ENCODE assay signal across 8 cellular contexts in genomic region chr22:30424471-30425326, GRCh38. TPM values are rescaled to one million over a fixed set of nuclear protein-coding genes. Genes with fewer than 3 reads are reported as not detected.
A peak's percentile ranks its signal among the peaks of the same experiment; 100 is the strongest.
DNase-seq lines count a peak whose midpoint lies in the region; ATAC-seq, FAIRE-seq and TF ChIP-seq lines count a peak whose summit lies in the region.

No MANE protein-coding gene starts in this region.

- H3K4ac ChIP-seq in H1 (replicated peaks; ENCODE audit: insufficient read length, low read depth, low read length): no peak overlapping the region

- H4K20me1 ChIP-seq in H1 (replicated peaks in 1 of 2; ENCODE audit: control insufficient read depth in 1 of 2, insufficient read depth in 2 of 2, low read length in 2 of 2): peaks cover 0 to 20% of the 10 kb centered on the region in 2 experiments

- no peak overlapping the region for H2BK12ac ChIP-seq in H1 (ENCODE audit: low read depth, low read length)

- CTCF ChIA-PET in H1 (lab: Charles Lee; ENCODE audit: partially characterized antibody): interaction anchor here (0.6 to 12.0 kb wide), 14 partner anchors 8 to 654 kb away, joined by 3 to 164 read pairs (median 4); partner anchors contain the start of gene SEC14L2

- H2AK5ac ChIP-seq in H1 (ENCODE audit: low read depth, low read length): no peak overlapping the region

- no peak for DNase-seq in activated T-cell treated with anti-CD3 and anti-CD28 coated beads, Interleukin-2, amount 50 U/mL, for 4 hours
- DNase-seq in activated T-cell treated with anti-CD3 and anti-CD28 coated beads, Interleukin-2, amount 50 U/mL, for 1 hour: no peak
- DNase-seq in RPMI7951 (ENCODE audit: low read depth): peak; percentile 42
- peak in 1 of 2 experiments; percentile 60 for DNase-seq in H1 (ENCODE audit: low read depth in 1 of 2, low spot score in 2 of 2)
- DNase-seq in natural killer cell treated with Interleukin-12 subunit alpha and Interleukin-12 subunit beta and Interleukin-15 and Interleukin-18, amount 100 ng/mL, for 72 hours (ENCODE audit: low spot score): no peak
- no peak for DNase-seq in NCI-H1694 treated with DMSO at 0.1 percent for 48 hours (lab: John Stamatoyannopoulos, UW)
- no peak for DNase-seq in HuH-7.5 (ENCODE audit: low spot score)

- WGBS in H1 (ENCODE audit: extremely low coverage in 1 of 2, insufficient coverage in 1 of 2, insufficient read length in 1 of 2, insufficient replicate concordance in 2 of 2, low coverage in 1 of 2, low lambda C conversion rate in 2 of 2, missing lambda C conversion rate in 1 of 2), 2 experiments: 35% methylated on average over 21 of the region's 21 CpGs; no CpG with 5 or more reads in 1 of the 2 experiments

- H3K4me1 Mint-ChIP-seq in activated T-cell treated with anti-CD3 and anti-CD28 coated beads, Interleukin-2, amount 50 U/mL, for 4 hours (ENCODE audit: low read depth): peaks cover 57% of the 10 kb centered on the region
- H3K4me1 Mint-ChIP-seq in natural killer cell treated with Interleukin-12 subunit alpha and Interleukin-12 subunit beta and Interleukin-15 and Interleukin-18, amount 100 ng/mL, for 72 hours (ENCODE audit: low read depth in 2 of 2): peaks cover 45 to 48% of the 10 kb centered on the region in 2 donors

- peak overlapping the region; percentile 66 to 88 (median 80) for H3K4me3 ChIP-seq in H1 (ENCODE audit: extremely low read depth in 1 of 4, insufficient read depth in 2 of 4, low read depth in 3 of 4, low read length in 4 of 4)

- H3K79me2 ChIP-seq in H1 (ENCODE audit: control insufficient read depth in 1 of 2, insufficient read depth in 2 of 2, low read length in 2 of 2): peaks cover 0 to 7% of the 10 kb centered on the region in 2 experiments; a peak in 1 of 4 replicates

- H3K56ac ChIP-seq in H1 (replicated peaks; ENCODE audit: insufficient read length, low read depth, low read length): no peak overlapping the region

- no peaks in the 10 kb centered on the region; the same call in 1 of the 2 replicates for H3K79me1 ChIP-seq in H1 (ENCODE audit: low read depth, low read length)

- peaks cover 2 to 13% (median 7%) of the 10 kb centered on the region in 4 experiments; a peak in 6 of 8 replicates for H3K36me3 ChIP-seq in H1 (ENCODE audit: control insufficient read depth in 2 of 4, insufficient read depth in 4 of 4, low read length in 3 of 4)

- H4K8ac ChIP-seq in H1 (ENCODE audit: extremely low read depth, insufficient read depth, low read length): no peak overlapping the region

- no peaks in the 10 kb centered on the region for H3K9me3 ChIP-seq in H1 (ENCODE audit: insufficient read depth in 2 of 2, low read depth in 1 of 2, low read length in 1 of 2)

- H3K18ac ChIP-seq in H1 (ENCODE audit: extremely low read depth, low read length): no peak overlapping the region

- TF ChIP-seq CTCF in H1 (IDR thresholded peaks at IDR 0.05; ENCODE audit: control extremely low read depth in 1 of 3, insufficient read depth in 1 of 3, low read depth in 1 of 3, low read length in 3 of 3): peak in 1 of 3 experiments; percentile 20; a peak in 2 of 4 replicates

- H2BK20ac ChIP-seq in H1 (ENCODE audit: low read length): no peak overlapping the region

- H2BK5ac ChIP-seq in H1 (ENCODE audit: low read depth, low read length): peak overlapping the region; percentile 15; the same call in 1 of the 2 replicates

- no peaks in the 10 kb centered on the region for H3K9me3 Mint-ChIP-seq in activated T-cell treated with anti-CD3 and anti-CD28 coated beads, Interleukin-2, amount 50 U/mL, for 4 hours
- no peaks in the 10 kb centered on the region for H3K9me3 Mint-ChIP-seq in natural killer cell treated with Interleukin-12 subunit alpha and Interleukin-12 subunit beta and Interleukin-15 and Interleukin-18, amount 100 ng/mL, for 72 hours

- no peak overlapping the region for H3K27ac ChIP-seq in H1 (ENCODE audit: low read depth, low read length)

- no peak for TF ChIP-seq RAD21 in H1 (IDR thresholded peaks at IDR 0.05 in 1 of 2, conservative IDR thresholded peaks at IDR 0.05 in 1 of 2; ENCODE audit: low read depth in 2 of 2, low read length in 2 of 2)

- peak overlapping the region in 1 of 4 experiments; percentile 26; a peak in 2 of 7 replicates for H3K9ac ChIP-seq in H1 (replicated peaks in 1 of 4; ENCODE audit: extremely low read depth in 1 of 4, low read depth in 3 of 4, low read length in 3 of 4)

- TF ChIP-seq EP300 in H1 (IDR thresholded peaks at IDR 0.05; ENCODE audit: borderline replicate concordance in 1 of 2, low read depth in 2 of 2, low read length in 2 of 2): no peak

- H3K23me2 ChIP-seq in H1 (ENCODE audit: low read depth, low read length): peaks cover 22% of the 10 kb centered on the region

- FAIRE-seq in H1 (lab: Jason Lieb, UNC): no peak

- H3K4me2 ChIP-seq in H1 (ENCODE audit: insufficient read depth in 1 of 2, low read depth in 2 of 2, low read length in 2 of 2): peak overlapping the region; percentile 70 to 71

- H3K4me1 ChIP-seq in H1 (replicated peaks in 1 of 4; ENCODE audit: control insufficient read depth in 3 of 4, insufficient read depth in 4 of 4, low read length in 3 of 4): peaks cover 6 to 25% (median 13%) of the 10 kb centered on the region in 4 experiments

- peak overlapping the region; percentile 95 to 98 for H3K27ac Mint-ChIP-seq in natural killer cell treated with Interleukin-12 subunit alpha and Interleukin-12 subunit beta and Interleukin-15 and Interleukin-18, amount 100 ng/mL, for 72 hours

- H2BK15ac ChIP-seq in H1 (ENCODE audit: low read length): no peak overlapping the region; the same call in 1 of the 2 replicates

- no peak for ATAC-seq in activated T-cell treated with anti-CD3 and anti-CD28 coated beads, Interleukin-2, amount 50 U/mL, for 4 hours
- no peak for ATAC-seq in natural killer cell treated with Interleukin-12 subunit alpha and Interleukin-12 subunit beta and Interleukin-15 and Interleukin-18, amount 100 ng/mL, for 72 hours
- ATAC-seq in HG02938 (IDR thresholded peaks at IDR 0.05; ENCODE audit: unreplicated experiment): no peak

- no peak for TF ChIP-seq POLR2A in H1 (IDR thresholded peaks at IDR 0.05; ENCODE audit: control extremely low read depth in 1 of 2, low read depth in 2 of 2, low read length in 2 of 2)

- H3K27me3 Mint-ChIP-seq in activated T-cell treated with anti-CD3 and anti-CD28 coated beads, Interleukin-2, amount 50 U/mL, for 4 hours (ENCODE audit: low read depth): no peaks in the 10 kb centered on the region
- H3K27me3 Mint-ChIP-seq in natural killer cell treated with Interleukin-12 subunit alpha and Interleukin-12 subunit beta and Interleukin-15 and Interleukin-18, amount 100 ng/mL, for 72 hours: no peaks in the 10 kb centered on the region

- H4K91ac ChIP-seq in H1 (replicated peaks; ENCODE audit: insufficient read length, low read length): no peak overlapping the region

- peak overlapping the region; percentile 20 for H4K5ac ChIP-seq in H1 (ENCODE audit: insufficient read length, low read depth, low read length)

- no peaks in the 10 kb centered on the region for H3K27me3 ChIP-seq in H1 (replicated peaks in 1 of 4; ENCODE audit: control insufficient read depth in 3 of 4, extremely low read depth in 1 of 4, insufficient read depth in 3 of 4, low read length in 3 of 4)

- H3K36me3 Mint-ChIP-seq in activated T-cell treated with anti-CD3 and anti-CD28 coated beads, Interleukin-2, amount 50 U/mL, for 4 hours (ENCODE audit: insufficient read depth): peaks cover 17% of the 10 kb centered on the region
- no peaks in the 10 kb centered on the region for H3K36me3 Mint-ChIP-seq in natural killer cell treated with Interleukin-12 subunit alpha and Interleukin-12 subunit beta and Interleukin-15 and Interleukin-18, amount 100 ng/mL, for 72 hours

- peak overlapping the region; percentile 76 for H2AFZ ChIP-seq in H1 (ENCODE audit: low read length)

- peak overlapping the region; percentile 93 for H3K4me3 Mint-ChIP-seq in activated T-cell treated with anti-CD3 and anti-CD28 coated beads, Interleukin-2, amount 50 U/mL, for 4 hours
- peak overlapping the region; percentile 98 for H3K4me3 Mint-ChIP-seq in natural killer cell treated with Interleukin-12 subunit alpha and Interleukin-12 subunit beta and Interleukin-15 and Interleukin-18, amount 100 ng/mL, for 72 hours

- H3K14ac ChIP-seq in H1 (ENCODE audit: insufficient read length): no peak overlapping the region

- POLR2A ChIA-PET in H1 (lab: Charles Lee; ENCODE audit: partially characterized antibody): interaction anchor here (0.7 to 5.2 kb wide), 24 partner anchors 10 to 323 kb away, joined by 3 to 39 read pairs (median 5); partner anchors contain the start of genes CASTOR1, CCDC157, SEC14L2 and SF3A1

- H3K23ac ChIP-seq in H1 (ENCODE audit: insufficient read length): no peak overlapping the region

- H2BK120ac ChIP-seq in H1 (replicated peaks; ENCODE audit: low read depth, low read length): no peak overlapping the region

RNA-seq across cellular contexts. Expression of gene MTFP1, which starts 0.9 kb away (rescaled TPM):
- 100 to 1,000 TPM in 1 of 3 donors, 10 to 100 TPM in 2; 97.0 to 113 (median 99.9) TPM for total RNA-seq in activated T-cell treated with anti-CD3 and anti-CD28 coated beads, Interleukin-2, amount 50 U/mL, for 4 hours
- 40.4 and 66.1 TPM in 2 replicates for total RNA-seq in RPMI7951 (2014; rRNA removed; shearing (Covaris generic))
- total RNA-seq in H1 (2021; fragmentation: NEBNext Ultra II Directional; extraction: Animal tissue kit (Norgen Biotek cat#: 25700)): 59.8 and 66.4 TPM in 2 replicates
- polyA plus RNA-seq in H1 (2011; rRNA removed): 98.8 and 120 TPM in 2 replicates
- 87.9 TPM for polyA plus RNA-seq in H1 (2011; cell fraction: cytosol; rRNA removed)
- 82.2 TPM for polyA plus RNA-seq in H1 (2011; cell fraction: nucleus; rRNA removed)
- 58.5 to 81.6 TPM (median 76.1 TPM) in 4 replicates for polyA plus RNA-seq in H1 (2012, experiment 1 of 2)
- 79.5 TPM for polyA plus RNA-seq in H1 (2012, experiment 2 of 2)
- 29.1 TPM for polyA plus RNA-seq in H1 (2013, experiment 1 of 2)
- 31.5 TPM for polyA plus RNA-seq in H1 (2013, experiment 2 of 2)
- polyA minus RNA-seq in H1 (2011; rRNA and poly(A)+ RNA removed): 28.3 and 33.8 TPM in 2 replicates
- polyA minus RNA-seq in H1 (2011; cell fraction: cytosol; rRNA and poly(A)+ RNA removed): 26.5 TPM
- polyA minus RNA-seq in H1 (2011; cell fraction: nucleus; rRNA and poly(A)+ RNA removed): 26.3 TPM
- 10 to 100 TPM; 58.7 to 67.4 TPM for total RNA-seq in natural killer cell treated with Interleukin-12 subunit alpha and Interleukin-12 subunit beta and Interleukin-15 and Interleukin-18, amount 100 ng/mL, for 72 hours

RNA-seq across cellular contexts. Expression of gene SEC14L2, which starts 27.9 kb away (rescaled TPM):
- total RNA-seq in activated T-cell treated with anti-CD3 and anti-CD28 coated beads, Interleukin-2, amount 50 U/mL, for 4 hours: 10 to 100 TPM; 10.4 to 13.2 (median 12.5) TPM
- 9.7 and 15.3 TPM in 2 replicates for total RNA-seq in RPMI7951 (2014; rRNA removed; shearing (Covaris generic))
- 2.8 and 4.3 TPM in 2 replicates for total RNA-seq in H1 (2021; fragmentation: NEBNext Ultra II Directional; extraction: Animal tissue kit (Norgen Biotek cat#: 25700))
- polyA plus RNA-seq in H1 (2011; rRNA removed): 1.8 and 3.2 TPM in 2 replicates
- 5.0 TPM for polyA plus RNA-seq in H1 (2011; cell fraction: cytosol; rRNA removed)
- polyA plus RNA-seq in H1 (2011; cell fraction: nucleus; rRNA removed): 5.8 TPM
- polyA plus RNA-seq in H1 (2012, experiment 1 of 2): 3.5 to 5.3 TPM (median 4.0 TPM) in 4 replicates
- polyA plus RNA-seq in H1 (2012, experiment 2 of 2): 3.0 TPM
- 2.1 TPM for polyA plus RNA-seq in H1 (2013, experiment 1 of 2)
- 2.0 TPM for polyA plus RNA-seq in H1 (2013, experiment 2 of 2)
- polyA minus RNA-seq in H1 (2011; rRNA and poly(A)+ RNA removed): 11.1 and 62.7 TPM in 2 replicates
- 3.9 TPM for polyA minus RNA-seq in H1 (2011; cell fraction: cytosol; rRNA and poly(A)+ RNA removed)
- polyA minus RNA-seq in H1 (2011; cell fraction: nucleus; rRNA and poly(A)+ RNA removed): 15.3 TPM
- total RNA-seq in natural killer cell treated with Interleukin-12 subunit alpha and Interleukin-12 subunit beta and Interleukin-15 and Interleukin-18, amount 100 ng/mL, for 72 hours: 1 to 10 TPM in 1 of 2 donors, under 1 TPM in 1; 0.40 to 1.3 TPM

RNA-seq across cellular contexts. Expression of gene RNF215, which starts 37.5 kb away (rescaled TPM):
- 1 to 10 TPM; 3.9 to 5.1 (median 4.4) TPM for total RNA-seq in activated T-cell treated with anti-CD3 and anti-CD28 coated beads, Interleukin-2, amount 50 U/mL, for 4 hours
- 9.8 and 10.0 TPM in 2 replicates for total RNA-seq in RPMI7951 (2014; rRNA removed; shearing (Covaris generic))
- total RNA-seq in H1 (2021; fragmentation: NEBNext Ultra II Directional; extraction: Animal tissue kit (Norgen Biotek cat#: 25700)): 15.3 and 19.0 TPM in 2 replicates
- 13.1 and 16.4 TPM in 2 replicates for polyA plus RNA-seq in H1 (2011; rRNA removed)
- polyA plus RNA-seq in H1 (2011; cell fraction: cytosol; rRNA removed): 16.2 TPM
- 46.1 TPM for polyA plus RNA-seq in H1 (2011; cell fraction: nucleus; rRNA removed)
- 8.4 to 15.1 TPM (median 13.4 TPM) in 4 replicates for polyA plus RNA-seq in H1 (2012, experiment 1 of 2)
- 8.7 TPM for polyA plus RNA-seq in H1 (2012, experiment 2 of 2)
- polyA plus RNA-seq in H1 (2013, experiment 1 of 2): 7.8 TPM
- polyA plus RNA-seq in H1 (2013, experiment 2 of 2): 6.5 TPM
- 9.0 and 11.8 TPM in 2 replicates for polyA minus RNA-seq in H1 (2011; rRNA and poly(A)+ RNA removed)
- polyA minus RNA-seq in H1 (2011; cell fraction: cytosol; rRNA and poly(A)+ RNA removed): 8.1 TPM
- 17.5 TPM for polyA minus RNA-seq in H1 (2011; cell fraction: nucleus; rRNA and poly(A)+ RNA removed)
- total RNA-seq in natural killer cell treated with Interleukin-12 subunit alpha and Interleukin-12 subunit beta and Interleukin-15 and Interleukin-18, amount 100 ng/mL, for 72 hours: 1 to 10 TPM; 5.2 to 7.4 TPM

RNA-seq across cellular contexts. Expression of gene SEC14L3, which starts 47.1 kb away (rescaled TPM):
- total RNA-seq in activated T-cell treated with anti-CD3 and anti-CD28 coated beads, Interleukin-2, amount 50 U/mL, for 4 hours: not detected
- not detected in 2 replicates for total RNA-seq in RPMI7951 (2014; rRNA removed; shearing (Covaris generic))
- total RNA-seq in H1 (2021; fragmentation: NEBNext Ultra II Directional; extraction: Animal tissue kit (Norgen Biotek cat#: 25700)): not detected in 2 replicates
- polyA plus RNA-seq in H1 (2011; rRNA removed): not detected in 2 replicates
- 0.03 TPM for polyA plus RNA-seq in H1 (2011; cell fraction: cytosol; rRNA removed)
- not detected for polyA plus RNA-seq in H1 (2011; cell fraction: nucleus; rRNA removed)
- not detected in 4 replicates for polyA plus RNA-seq in H1 (2012, experiment 1 of 2)
- not detected for polyA plus RNA-seq in H1 (2012, experiment 2 of 2)
- polyA plus RNA-seq in H1 (2013, experiment 1 of 2): not detected
- polyA plus RNA-seq in H1 (2013, experiment 2 of 2): not detected
- not detected in 2 replicates for polyA minus RNA-seq in H1 (2011; rRNA and poly(A)+ RNA removed)
- polyA minus RNA-seq in H1 (2011; cell fraction: cytosol; rRNA and poly(A)+ RNA removed): not detected
- polyA minus RNA-seq in H1 (2011; cell fraction: nucleus; rRNA and poly(A)+ RNA removed): not detected
- total RNA-seq in natural killer cell treated with Interleukin-12 subunit alpha and Interleukin-12 subunit beta and Interleukin-15 and Interleukin-18, amount 100 ng/mL, for 72 hours: not detected
